9 cellular contexts compared by ENCODE assay signal in the genomic region with DNA sequence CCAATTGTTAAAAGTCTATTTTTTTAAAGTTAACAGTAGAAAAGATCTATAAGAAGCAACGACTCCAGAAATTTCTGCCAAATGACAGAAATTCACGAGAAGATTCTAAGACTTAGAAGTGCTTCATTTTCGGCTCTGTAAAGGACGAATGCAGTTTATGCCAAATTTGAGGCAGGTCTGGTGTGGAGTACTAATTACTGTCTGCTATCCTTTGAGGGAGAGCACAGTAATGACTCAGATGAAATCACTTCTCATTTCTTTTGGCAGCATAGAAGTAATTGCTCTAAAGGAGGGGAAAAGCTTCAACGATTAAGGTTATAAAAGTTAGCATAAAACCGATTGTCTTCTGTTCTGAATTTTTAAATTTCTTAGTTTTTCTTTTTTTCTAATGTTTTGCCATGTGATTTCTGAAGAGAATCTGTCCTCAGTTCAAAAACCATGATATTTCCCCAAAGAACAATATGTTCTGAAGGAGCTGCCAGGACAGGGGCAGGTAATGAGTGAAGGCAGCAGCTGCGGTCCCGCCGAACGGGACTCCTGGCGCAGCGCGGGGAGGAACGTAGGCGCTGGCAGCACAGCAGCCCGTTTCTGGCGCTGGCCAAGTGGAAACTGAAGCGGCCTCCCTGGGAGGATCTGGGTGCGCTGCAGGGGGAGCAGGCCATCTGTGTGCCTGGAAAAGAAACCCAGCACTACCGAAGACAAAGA. TPM values are rescaled to one million over a fixed set of nuclear protein-coding genes. Genes with fewer than 3 reads are reported as not detected.
DNase-seq lines count a peak whose midpoint lies in the region; ATAC-seq, FAIRE-seq and TF ChIP-seq lines count a peak whose summit lies in the region.
"Had no signal": no experiment of that assay in that cellular context is flagged by ENCODE, and none has a peak within 500 bp of the region (broad histone marks: within the 10 kb centered on the region; RNA-seq: fewer than 3 reads in every experiment).

No MANE protein-coding gene starts in this region.

- peaks cover 0 to 5% (median 5%) of the 10 kb centered on the region in 5 donors for H3K9me3 ChIP-seq in subcutaneous abdominal adipose tissue (ENCODE audit: control insufficient read depth in 5 of 5, low read length in 5 of 5)

- peaks cover 0 to 8% (median 3%) of the 10 kb centered on the region in 5 donors for H3K27me3 ChIP-seq in subcutaneous abdominal adipose tissue (ENCODE audit: control insufficient read depth in 5 of 5, insufficient read depth in 4 of 5, low read length in 5 of 5)

- H3K36me3 ChIP-seq in subcutaneous abdominal adipose tissue (ENCODE audit: control insufficient read depth in 5 of 5, insufficient read depth in 5 of 5, low read length in 5 of 5) = no peaks in the 10 kb centered on the region

- CTCF ChIA-PET in activated CD4-positive, alpha-beta memory T cell treated with anti-CD3 and anti-CD28 coated beads for 36 hours (lab: Charles Lee) = interaction anchor here (1.0 to 1.1 kb wide), 2 partner anchors 566 to 794 kb away, joined by 3 to 4 read pairs; no protein-coding TSS in a partner anchor
- CTCF ChIA-PET in activated CD4-positive, alpha-beta memory T cell treated with anti-CD3 and anti-CD28 coated beads, Interleukin-2, amount 10 ng/mL, durations not matched to agents 7 days and 5 days (lab: Charles Lee) = interaction anchor here (1.5 kb wide), 1 partner anchor 9 kb away, joined by 3 read pairs; no protein-coding TSS in a partner anchor

- H3K27me3 Mint-ChIP-seq in activated CD4-positive, alpha-beta memory T cell treated with anti-CD3 and anti-CD28 coated beads for 36 hours = peaks cover 30% of the 10 kb centered on the region
- H3K27me3 Mint-ChIP-seq in activated CD4-positive, alpha-beta memory T cell treated with anti-CD3 and anti-CD28 coated beads, Interleukin-2, amount 10 ng/mL, durations not matched to agents 7 days and 5 days = peaks cover 32% of the 10 kb centered on the region
- H3K27me3 Mint-ChIP-seq in activated naive CD8-positive, alpha-beta T cell treated with anti-CD3 and anti-CD28 coated beads, Interleukin-2, amount 50 U/mL, for 24 hours = peaks cover 27% of the 10 kb centered on the region

- peaks cover 12% of the 10 kb centered on the region for H3K4me1 Mint-ChIP-seq in activated CD4-positive, alpha-beta memory T cell treated with anti-CD3 and anti-CD28 coated beads for 36 hours (ENCODE audit: low read depth)
- peaks cover 19% of the 10 kb centered on the region for H3K4me1 Mint-ChIP-seq in activated CD4-positive, alpha-beta memory T cell treated with anti-CD3 and anti-CD28 coated beads, Interleukin-2, amount 10 ng/mL, durations not matched to agents 7 days and 5 days
- H3K4me1 Mint-ChIP-seq in activated naive CD8-positive, alpha-beta T cell treated with anti-CD3 and anti-CD28 coated beads, Interleukin-2, amount 50 U/mL, for 24 hours = peaks cover 12% of the 10 kb centered on the region

- peak overlapping the region in 2 of 5 donors; percentile 7 to 19 for H3K9ac ChIP-seq in subcutaneous abdominal adipose tissue (ENCODE audit: low read length in 5 of 5)

- H3K27ac Mint-ChIP-seq in activated CD4-positive, alpha-beta memory T cell treated with anti-CD3 and anti-CD28 coated beads for 36 hours = no peak overlapping the region
- no peak overlapping the region for H3K27ac Mint-ChIP-seq in activated CD4-positive, alpha-beta memory T cell treated with anti-CD3 and anti-CD28 coated beads, Interleukin-2, amount 10 ng/mL, durations not matched to agents 7 days and 5 days
- no peak overlapping the region for H3K27ac Mint-ChIP-seq in activated naive CD8-positive, alpha-beta T cell treated with anti-CD3 and anti-CD28 coated beads, Interleukin-2, amount 50 U/mL, for 24 hours

- no peak for DNase-seq in activated CD4-positive, alpha-beta memory T cell treated with anti-CD3 and anti-CD28 coated beads for 36 hours
- DNase-seq in activated CD4-positive, alpha-beta memory T cell treated with anti-CD3 and anti-CD28 coated beads, Interleukin-2, amount 10 ng/mL, durations not matched to agents 7 days and 5 days = no peak
- peak; percentile 4 for DNase-seq in activated naive CD8-positive, alpha-beta T cell treated with anti-CD3 and anti-CD28 coated beads, Interleukin-2, amount 50 U/mL, for 24 hours
- DNase-seq in iPS-NIHi7 (ENCODE audit: extremely low spot score) (peak; percentile 54), GM12891 (ENCODE audit: insufficient read length, low spot score) (no peak), NCI-H2107 treated with DMSO at 0.1 percent for 48 hours (lab: John Stamatoyannopoulos, UW; ENCODE audit: unreplicated experiment) (no peak)

- no peak for FAIRE-seq in GM12891 (lab: Jason Lieb, UNC)

- intact Hi-C loops in activated CD4-positive, alpha-beta memory T cell treated with anti-CD3 and anti-CD28 coated beads for 36 hours (cut with micrococcal nuclease) = no loop called here

- H3K4me1 ChIP-seq in subcutaneous abdominal adipose tissue (ENCODE audit: control insufficient read depth in 5 of 5, insufficient read depth in 5 of 5, low read length in 5 of 5) = peaks cover 0 to 5% (median 5%) of the 10 kb centered on the region in 5 donors

- H3K4me3 ChIP-seq in subcutaneous abdominal adipose tissue (ENCODE audit: low read depth in 1 of 5, low read length in 5 of 5) = peak overlapping the region in 3 of 5 donors; percentile 20 to 49 (median 30)

- H3K27ac ChIP-seq in subcutaneous abdominal adipose tissue (ENCODE audit: low read depth, low read length) = no peak overlapping the region

- TF ChIP-seq POLR2A in GM12891 (IDR thresholded peaks at IDR 0.05; ENCODE audit: low read depth, low read length) = no peak

- POLR2A ChIA-PET in activated CD4-positive, alpha-beta memory T cell treated with anti-CD3 and anti-CD28 coated beads for 36 hours (lab: Charles Lee) = no interaction called here
- POLR2A ChIA-PET in activated CD4-positive, alpha-beta memory T cell treated with anti-CD3 and anti-CD28 coated beads, Interleukin-2, amount 10 ng/mL, durations not matched to agents 7 days and 5 days (lab: Charles Lee) = no interaction called here

- ATAC-seq in activated naive CD8-positive, alpha-beta T cell treated with anti-CD3 and anti-CD28 coated beads, Interleukin-2, amount 50 U/mL, for 24 hours = no peak
- ATAC-seq in HG03025 (IDR thresholded peaks at IDR 0.05; ENCODE audit: low FRiP score, unreplicated experiment) = no peak

- H3K4me3 Mint-ChIP-seq in activated CD4-positive, alpha-beta memory T cell treated with anti-CD3 and anti-CD28 coated beads for 36 hours = peak overlapping the region; percentile 38
- no peak overlapping the region for H3K4me3 Mint-ChIP-seq in activated CD4-positive, alpha-beta memory T cell treated with anti-CD3 and anti-CD28 coated beads, Interleukin-2, amount 10 ng/mL, durations not matched to agents 7 days and 5 days
- H3K4me3 Mint-ChIP-seq in activated naive CD8-positive, alpha-beta T cell treated with anti-CD3 and anti-CD28 coated beads, Interleukin-2, amount 50 U/mL, for 24 hours = no peak overlapping the region

- H3K36me3 Mint-ChIP-seq in activated CD4-positive, alpha-beta memory T cell treated with anti-CD3 and anti-CD28 coated beads for 36 hours = peaks cover 3% of the 10 kb centered on the region
- H3K36me3 Mint-ChIP-seq in activated CD4-positive, alpha-beta memory T cell treated with anti-CD3 and anti-CD28 coated beads, Interleukin-2, amount 10 ng/mL, durations not matched to agents 7 days and 5 days (ENCODE audit: low read depth) = peaks cover 7% of the 10 kb centered on the region
- H3K36me3 Mint-ChIP-seq in activated naive CD8-positive, alpha-beta T cell treated with anti-CD3 and anti-CD28 coated beads, Interleukin-2, amount 50 U/mL, for 24 hours (ENCODE audit: low read depth) = no peaks in the 10 kb centered on the region

- H3K9me3 Mint-ChIP-seq in activated CD4-positive, alpha-beta memory T cell treated with anti-CD3 and anti-CD28 coated beads for 36 hours = peaks cover 14% of the 10 kb centered on the region
- peaks cover 14% of the 10 kb centered on the region for H3K9me3 Mint-ChIP-seq in activated CD4-positive, alpha-beta memory T cell treated with anti-CD3 and anti-CD28 coated beads, Interleukin-2, amount 10 ng/mL, durations not matched to agents 7 days and 5 days
- H3K9me3 Mint-ChIP-seq in activated naive CD8-positive, alpha-beta T cell treated with anti-CD3 and anti-CD28 coated beads, Interleukin-2, amount 50 U/mL, for 24 hours = no peaks in the 10 kb centered on the region

TF ChIP-seq in GM12891, 5 proteins besides CTCF, POLR2A, EP300 and RAD21:
- no peak for TF ChIP-seq POU2F2 (IDR thresholded peaks at IDR 0.05; ENCODE audit: low read depth, low read length)
- no peak for TF ChIP-seq PAX5 (IDR thresholded peaks at IDR 0.05; ENCODE audit: insufficient read depth, low read length, severe bottlenecking)
- TF ChIP-seq POLR2AphosphoS5 (IDR thresholded peaks at IDR 0.05; ENCODE audit: low read depth, low read length) = no peak
- TF ChIP-seq TAF1 (IDR thresholded peaks at IDR 0.05; ENCODE audit: low read depth, low read length) = no peak
- no peak for TF ChIP-seq SPI1 (IDR thresholded peaks at IDR 0.05; ENCODE audit: low read depth, low read length)

RNA-seq across cellular contexts. Expression of a gene that starts 11.5 kb away (rescaled TPM):
- total RNA-seq in activated CD4-positive, alpha-beta memory T cell treated with anti-CD3 and anti-CD28 coated beads for 36 hours = not detected
- total RNA-seq in activated CD4-positive, alpha-beta memory T cell treated with anti-CD3 and anti-CD28 coated beads, Interleukin-2, amount 10 ng/mL, durations not matched to agents 7 days and 5 days = not detected
- not detected for polyA plus RNA-seq in GM12891 (2012; ENCODE audit: low read depth, missing spikeins)
- total RNA-seq: SK-MEL-5 had no signal

RNA-seq across cellular contexts. Expression of a gene that starts 22.4 kb away (rescaled TPM):
- total RNA-seq in activated CD4-positive, alpha-beta memory T cell treated with anti-CD3 and anti-CD28 coated beads for 36 hours = 10 to 100 TPM; 38.4 to 47.1 TPM
- total RNA-seq in activated CD4-positive, alpha-beta memory T cell treated with anti-CD3 and anti-CD28 coated beads, Interleukin-2, amount 10 ng/mL, durations not matched to agents 7 days and 5 days = 10 to 100 TPM; 33.3 to 34.2 TPM
- polyA plus RNA-seq in GM12891 (2012; ENCODE audit: low read depth, missing spikeins) = 16.8 TPM

Comparison
In these comparisons a context has a peak if more than half of its experiments do, and no peak if none do; other contexts are left out.
1. DNase-seq: peak in activated naive CD8-positive, alpha-beta T cell treated with anti-CD3 and anti-CD28 coated beads, Interleukin-2, amount 50 U/mL, for 24 hours (single experiment) and iPS-NIHi7 (single experiment); none in activated CD4-positive, alpha-beta memory T cell treated with anti-CD3 and anti-CD28 coated beads for 36 hours (single experiment), activated CD4-positive, alpha-beta memory T cell treated with anti-CD3 and anti-CD28 coated beads, Interleukin-2, amount 10 ng/mL, durations not matched to agents 7 days and 5 days (single experiment), GM12891 (single experiment) and NCI-H2107 treated with DMSO at 0.1 percent for 48 hours (single experiment).